Comparison of ENCODE assay signal across 1 cellular context in genomic region chr19:1106841-1107654, GRCh38.
A peak's percentile ranks its signal among the peaks of the same experiment; 100 is the strongest.
TF ChIP-seq lines count a peak whose summit lies in the region.

No MANE protein-coding gene starts in this region.

TF ChIP-seq in GM12878, 131 proteins besides CTCF, POLR2A, EP300 and RAD21 (continued from another document):
- TF ChIP-seq ZBTB33 (IDR thresholded peaks at IDR 0.05) (no peak), SMC3 (IDR thresholded peaks at IDR 0.05; ENCODE audit: borderline replicate concordance, low read length) (peak; percentile 11; the same call in 1 of the 2 replicates), TARDBP (IDR thresholded peaks at IDR 0.05; ENCODE audit: borderline replicate concordance) (no peak)
